ENCODE assay signal across 22 cellular contexts in the genomic region with DNA sequence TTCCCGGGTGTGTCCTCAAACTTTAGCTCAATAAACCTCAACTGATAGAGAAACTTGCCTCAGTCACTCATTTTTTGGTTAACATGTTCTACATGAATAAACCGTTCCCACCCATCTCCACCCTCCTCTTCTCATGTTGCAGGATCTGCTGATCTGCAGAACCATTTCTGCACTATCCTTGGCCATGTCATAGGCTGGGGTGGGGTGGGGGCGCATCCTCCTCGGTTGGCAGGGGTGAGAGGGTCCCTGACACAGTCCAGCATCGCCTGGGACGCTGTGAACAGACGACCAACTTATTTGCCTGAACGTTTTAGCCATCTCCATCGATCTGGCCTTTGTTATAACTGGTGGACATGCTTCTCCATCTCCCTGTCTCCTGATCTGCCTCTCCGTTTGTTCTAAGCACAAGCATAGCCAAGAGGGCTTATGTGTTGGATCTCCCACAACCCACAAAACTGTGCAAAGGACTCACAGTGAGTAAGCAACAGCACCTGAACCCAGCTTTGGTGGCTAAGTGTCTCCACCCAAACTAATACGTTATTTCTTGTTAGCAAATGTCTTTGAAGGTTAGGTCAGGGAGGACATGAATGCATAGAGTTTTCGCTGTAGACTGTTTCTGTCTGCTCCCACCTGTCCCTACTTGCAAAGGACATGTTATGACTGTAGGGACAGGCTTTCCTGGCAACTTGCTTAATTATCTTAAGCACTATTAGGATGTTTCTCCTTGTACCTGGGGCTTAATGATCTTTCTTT. TPM values are rescaled to one million over a fixed set of nuclear protein-coding genes. Genes with fewer than 3 reads are reported as not detected.
DNase-seq lines count a peak whose midpoint lies in the region; ATAC-seq and TF ChIP-seq lines count a peak whose summit lies in the region.
"Had no signal": no experiment of that assay in that cellular context is flagged by ENCODE, and none has a peak within 500 bp of the region (broad histone marks: within the 10 kb centered on the region; RNA-seq: fewer than 3 reads in every experiment).

No MANE protein-coding gene starts in this region.

- intact Hi-C loops in natural killer cell (cut with micrococcal nuclease) (no loop called here), left lung (cut with DNase I) (no loop called here)

- no peak overlapping the region for H3K4me3 ChIP-seq in left lung
- H3K4me3 ChIP-seq: adrenal gland, HAP-1, right atrium auricular region had no signal

- no peak overlapping the region for H3K27ac ChIP-seq in left lung
- H3K27ac ChIP-seq: adrenal gland, parathyroid adenoma, right atrium auricular region had no signal

- peaks cover 2 to 5% of the 10 kb centered on the region in 2 donors for H3K36me3 Mint-ChIP-seq in activated T-cell treated with anti-CD3 and anti-CD28 coated beads, Interleukin-2, amount 50 U/mL, for 72 hours (ENCODE audit: insufficient read depth in 2 of 2)
- peaks cover 72% of the 10 kb centered on the region for H3K36me3 Mint-ChIP-seq in T-helper 2 cell treated with Interferon-gamma antibody and Interleukin-4, amounts not matched to agents 5 μg/mL and 100 μg/mL, for 36 hours (ENCODE audit: low read depth)
- H3K36me3 Mint-ChIP-seq in central memory CD8-positive, alpha-beta T cell (ENCODE audit: insufficient read depth) = peaks cover 16% of the 10 kb centered on the region
- peaks cover 10% of the 10 kb centered on the region for H3K36me3 Mint-ChIP-seq in natural killer cell
- H3K36me3 Mint-ChIP-seq: brain had no signal

- no peaks in the 10 kb centered on the region for H3K27me3 Mint-ChIP-seq in activated T-cell treated with anti-CD3 and anti-CD28 coated beads, Interleukin-2, amount 50 U/mL, for 72 hours (ENCODE audit: low read depth)
- H3K27me3 Mint-ChIP-seq in T-helper 2 cell treated with Interferon-gamma antibody and Interleukin-4, amounts not matched to agents 5 μg/mL and 100 μg/mL, for 36 hours (ENCODE audit: low read depth) = no peaks in the 10 kb centered on the region
- no peaks in the 10 kb centered on the region for H3K27me3 Mint-ChIP-seq in central memory CD8-positive, alpha-beta T cell
- H3K27me3 Mint-ChIP-seq in natural killer cell (ENCODE audit: low read depth in 2 of 2) = no peaks in the 10 kb centered on the region

- H3K9me3 ChIP-seq in left lung = no peaks in the 10 kb centered on the region
- H3K9me3 ChIP-seq: adrenal gland, HAP-1, right atrium auricular region had no signal

- no peaks in the 10 kb centered on the region for H3K4me1 ChIP-seq in left lung
- H3K4me1 ChIP-seq: adrenal gland, HAP-1, parathyroid adenoma, right atrium auricular region had no signal

- no peak for ATAC-seq in activated T-cell treated with anti-CD3 and anti-CD28 coated beads, Interleukin-2, amount 50 U/mL, for 72 hours (replicated peaks in 1 of 2)
- no peak for ATAC-seq in central memory CD8-positive, alpha-beta T cell (replicated peaks; ENCODE audit: extremely low read depth, poor library complexity, severe bottlenecking)
- no peak for ATAC-seq in natural killer cell
- no peak for ATAC-seq in left lung
- ATAC-seq: HepG2, left ventricle myocardium superior had no signal

- no peaks in the 10 kb centered on the region for H3K9me3 Mint-ChIP-seq in activated T-cell treated with anti-CD3 and anti-CD28 coated beads, Interleukin-2, amount 50 U/mL, for 72 hours
- H3K9me3 Mint-ChIP-seq in T-helper 2 cell treated with Interferon-gamma antibody and Interleukin-4, amounts not matched to agents 5 μg/mL and 100 μg/mL, for 36 hours = no peaks in the 10 kb centered on the region
- no peaks in the 10 kb centered on the region for H3K9me3 Mint-ChIP-seq in central memory CD8-positive, alpha-beta T cell
- H3K9me3 Mint-ChIP-seq in natural killer cell = no peaks in the 10 kb centered on the region
- H3K9me3 Mint-ChIP-seq: brain had no signal

- peak overlapping the region; percentile 89 for H3K27ac Mint-ChIP-seq in activated T-cell treated with anti-CD3 and anti-CD28 coated beads, Interleukin-2, amount 50 U/mL, for 72 hours
- H3K27ac Mint-ChIP-seq in T-helper 2 cell treated with Interferon-gamma antibody and Interleukin-4, amounts not matched to agents 5 μg/mL and 100 μg/mL, for 36 hours = peak overlapping the region; percentile 98
- peak overlapping the region; percentile 99 for H3K27ac Mint-ChIP-seq in central memory CD8-positive, alpha-beta T cell (ENCODE audit: low read depth)
- H3K27ac Mint-ChIP-seq in natural killer cell = peak overlapping the region; percentile 98
- H3K27ac Mint-ChIP-seq: brain had no signal

- peaks cover 83% of the 10 kb centered on the region for H3K4me1 Mint-ChIP-seq in activated T-cell treated with anti-CD3 and anti-CD28 coated beads, Interleukin-2, amount 50 U/mL, for 72 hours (ENCODE audit: low read depth)
- H3K4me1 Mint-ChIP-seq in T-helper 2 cell treated with Interferon-gamma antibody and Interleukin-4, amounts not matched to agents 5 μg/mL and 100 μg/mL, for 36 hours (ENCODE audit: low read depth) = peaks cover 79% of the 10 kb centered on the region
- peaks cover 94% of the 10 kb centered on the region for H3K4me1 Mint-ChIP-seq in central memory CD8-positive, alpha-beta T cell
- H3K4me1 Mint-ChIP-seq in natural killer cell = peaks cover 89 to 95% of the 10 kb centered on the region in 2 donors
- H3K4me1 Mint-ChIP-seq: brain had no signal

- no peak for TF ChIP-seq CTCF in natural killer cell (IDR thresholded peaks at IDR 0.05)
- TF ChIP-seq CTCF in left lung (IDR thresholded peaks at IDR 0.05) = no peak

- DNase-seq in activated T-cell treated with anti-CD3 and anti-CD28 coated beads, Interleukin-2, amount 50 U/mL, for 72 hours = no peak
- no peak for DNase-seq in activated T-cell treated with anti-CD3 and anti-CD28 coated beads, Interleukin-2, amount 50 U/mL, for 48 hours
- no peak for DNase-seq in T-helper 2 cell treated with Interferon-gamma antibody and Interleukin-4, amounts not matched to agents 5 μg/mL and 100 μg/mL, for 36 hours (ENCODE audit: low spot score)
- DNase-seq in central memory CD8-positive, alpha-beta T cell (ENCODE audit: low spot score in 2 of 2) = no peak
- DNase-seq in natural killer cell (no peak), NCI-H1694 (lab: John Stamatoyannopoulos, UW) (no peak), NCI-H524 treated with DMSO at 0.1 percent for 48 hours (lab: John Stamatoyannopoulos, UW) (no peak), left lung (no peak)
- DNase-seq: activated T-cell treated with anti-CD3 and anti-CD28 coated beads, Interleukin-2, amount 50 U/mL, for 1 hour; adrenal gland; effector CD4-positive, alpha-beta T cell; hypothalamus; left ventricle myocardium superior; NCI-H187; NCI-H2171 treated with DMSO at 0.1 percent for 48 hours; NCI-H69 had no signal

- no peaks in the 10 kb centered on the region for H3K27me3 ChIP-seq in left lung
- H3K27me3 ChIP-seq: adrenal gland, right atrium auricular region had no signal

- H3K36me3 ChIP-seq in left lung = no peaks in the 10 kb centered on the region
- H3K36me3 ChIP-seq: adrenal gland, HAP-1, right atrium auricular region had no signal

- peak overlapping the region in 1 of 2 donors; percentile 28 for H3K4me3 Mint-ChIP-seq in activated T-cell treated with anti-CD3 and anti-CD28 coated beads, Interleukin-2, amount 50 U/mL, for 72 hours
- H3K4me3 Mint-ChIP-seq in T-helper 2 cell treated with Interferon-gamma antibody and Interleukin-4, amounts not matched to agents 5 μg/mL and 100 μg/mL, for 36 hours = peak overlapping the region; percentile 84
- H3K4me3 Mint-ChIP-seq in central memory CD8-positive, alpha-beta T cell = peak overlapping the region; percentile 78
- H3K4me3 Mint-ChIP-seq in natural killer cell = peak overlapping the region; percentile 72
- H3K4me3 Mint-ChIP-seq: brain had no signal

RNA-seq across cellular contexts. Expression of a gene that starts 51.7 kb away (rescaled TPM):
- total RNA-seq in activated T-cell treated with anti-CD3 and anti-CD28 coated beads, Interleukin-2, amount 50 U/mL, for 72 hours = 10 to 100 TPM; 42.9 to 49.2 TPM
- total RNA-seq in natural killer cell (10 to 100 TPM; 46.5 to 69.5 (median 61.3) TPM), left lung (1 to 10 TPM; 7.0 to 7.3 TPM)
- total RNA-seq: LHCN-M2 had no signal

Comparison
In these comparisons a context has a peak if more than half of its experiments do, and no peak if none do; other contexts are left out.
1. RNA of a gene that starts 51.7 kb away (total RNA-seq): 46.5 to 69.5 TPM in natural killer cell and 42.9 to 49.2 TPM in activated T-cell treated with anti-CD3 and anti-CD28 coated beads, Interleukin-2, amount 50 U/mL, for 72 hours; 7.0 to 7.3 TPM in left lung; every median in the first group is over 4 times any median in the second.
2. Peak in every context shown above with its lines, with median percentiles within 50 percentile points of each other: H3K27ac Mint-ChIP-seq.